ENCODE assay signal across 39 cellular contexts in genomic region chr11:132969892-132970291, GRCh38.
"Had no signal": no experiment of that assay in that cellular context is flagged by ENCODE, and none has a peak within 500 bp of the region (broad histone marks: within the 10 kb centered on the region; RNA-seq: fewer than 3 reads in every experiment).

No MANE protein-coding gene starts in this region.

- H3K4me3 Mint-ChIP-seq: activated naive CD4-positive, alpha-beta T cell treated with anti-CD3 and anti-CD28 coated beads for 36 hours; activated naive CD4-positive, alpha-beta T cell treated with anti-CD3 and anti-CD28 coated beads, Interleukin-2, amount 10 ng/mL, durations not matched to agents 7 days and 5 days; activated naive CD4-positive, alpha-beta T cell treated with anti-CD3 and anti-CD28 coated beads, Interleukin-2, amount 50 U/mL, for 24 hours; activated naive CD8-positive, alpha-beta T cell; activated naive CD8-positive, alpha-beta T cell treated with anti-CD3 and anti-CD28 coated beads for 36 hours; activated naive CD8-positive, alpha-beta T cell treated with anti-CD3 and anti-CD28 coated beads, Interleukin-2, amount 10 ng/mL, durations not matched to agents 7 days and 5 days; activated naive CD8-positive, alpha-beta T cell treated with anti-CD3 and anti-CD28 coated beads, Interleukin-2, amount 50 U/mL, for 24 hours; activated T-cell treated with anti-CD3 and anti-CD28 coated beads, Interleukin-2, amount 50 U/mL, for 4 hours; activated T-cell treated with anti-CD3 and anti-CD28 coated beads, Interleukin-2, amount 50 U/mL, for 72 hours; activated T-helper 1 cell treated with anti-CD3 and anti-CD28 coated beads, Interleukin-12 subunit alpha, Interleukin-12 subunit beta, Interleukin-2, Interleukin-4 antibody, amounts not matched to agents 30 ng/mL and 10 ng/mL and 1 ng/mL, durations not matched to agents 14 hours and 24 hours and 36 hours; activated T-helper 17 cell treated with anti-CD3 and anti-CD28 coated beads, Interleukin-2, amount 50 U/mL, for 72 hours; brain; central memory CD8-positive, alpha-beta T cell had no signal

- ATAC-seq: activated naive CD4-positive, alpha-beta T cell treated with anti-CD3 and anti-CD28 coated beads, Interleukin-2, amount 50 U/mL, for 72 hours; activated naive CD8-positive, alpha-beta T cell treated with anti-CD3 and anti-CD28 coated beads, Interleukin-2, amount 50 U/mL, for 24 hours; activated T-cell treated with anti-CD3 and anti-CD28 coated beads, Interleukin-2, amount 50 U/mL, for 4 hours; activated T-cell treated with anti-CD3 and anti-CD28 coated beads, Interleukin-2, amount 50 U/mL, for 72 hours; activated T-helper 17 cell treated with anti-CD3 and anti-CD28 coated beads, Interleukin-2, amount 50 U/mL, for 72 hours; body of pancreas had no signal

- H3K27me3 Mint-ChIP-seq: activated naive CD4-positive, alpha-beta T cell treated with anti-CD3 and anti-CD28 coated beads, Interleukin-2, amount 10 ng/mL, durations not matched to agents 7 days and 5 days; central memory CD8-positive, alpha-beta T cell had no signal

- DNase-seq: activated effector memory CD4-positive, alpha-beta T cell treated with anti-CD3 and anti-CD28 coated beads, Interleukin-2, amount 50 U/mL, for 16 hours; activated effector memory CD4-positive, alpha-beta T cell treated with Interleukin-2 at 50 U/mL for 16 hours; activated gamma-delta T cell; activated gamma-delta T cell treated with Interleukin-2 at 50 U/mL for 16 hours; activated naive CD4-positive, alpha-beta T cell; activated naive CD4-positive, alpha-beta T cell treated with anti-CD3 and anti-CD28 coated beads for 36 hours; activated naive CD4-positive, alpha-beta T cell treated with anti-CD3 and anti-CD28 coated beads, Interleukin-2, amount 10 ng/mL, durations not matched to agents 7 days and 5 days; activated naive CD4-positive, alpha-beta T cell treated with anti-CD3 and anti-CD28 coated beads, Interleukin-2, amount 50 U/mL, for 16 hours; activated naive CD4-positive, alpha-beta T cell treated with Interleukin-2 at 50 U/mL for 16 hours; activated naive CD8-positive, alpha-beta T cell treated with anti-CD3 and anti-CD28 coated beads for 36 hours; activated naive CD8-positive, alpha-beta T cell treated with anti-CD3 and anti-CD28 coated beads, Interleukin-2, amount 10 ng/mL, durations not matched to agents 7 days and 5 days; activated naive CD8-positive, alpha-beta T cell treated with anti-CD3 and anti-CD28 coated beads, Interleukin-2, amount 50 U/mL, for 24 hours; activated T-cell treated with anti-CD3 and anti-CD28 coated beads, Interleukin-2, amount 50 U/mL, for 4 hours; activated T-cell treated with anti-CD3 and anti-CD28 coated beads, Interleukin-2, amount 50 U/mL, for 48 hours; activated T-cell treated with anti-CD3 and anti-CD28 coated beads, Interleukin-2, amount 50 U/mL, for 72 hours; adrenal gland; amniotic stem cell; amygdala; anterior cingulate cortex; aorta; body of pancreas; brain microvascular endothelial cell; caudate nucleus; central memory CD4-positive, alpha-beta T cell; cerebellar nuclear complex had no signal

- H3K27ac Mint-ChIP-seq: activated naive CD4-positive, alpha-beta T cell treated with anti-CD3 and anti-CD28 coated beads for 36 hours; activated naive CD4-positive, alpha-beta T cell treated with anti-CD3 and anti-CD28 coated beads, Interleukin-2, amount 10 ng/mL, durations not matched to agents 7 days and 5 days; activated naive CD4-positive, alpha-beta T cell treated with anti-CD3 and anti-CD28 coated beads, Interleukin-2, amount 50 U/mL, for 24 hours; activated naive CD4-positive, alpha-beta T cell treated with anti-CD3 and anti-CD28 coated beads, Interleukin-2, amount 50 U/mL, for 72 hours; activated naive CD8-positive, alpha-beta T cell; activated naive CD8-positive, alpha-beta T cell treated with anti-CD3 and anti-CD28 coated beads for 36 hours; activated naive CD8-positive, alpha-beta T cell treated with anti-CD3 and anti-CD28 coated beads, Interleukin-2, amount 10 ng/mL, durations not matched to agents 7 days and 5 days; activated naive CD8-positive, alpha-beta T cell treated with anti-CD3 and anti-CD28 coated beads, Interleukin-2, amount 50 U/mL, for 24 hours; activated T-cell treated with anti-CD3 and anti-CD28 coated beads, Interleukin-2, amount 50 U/mL, for 72 hours; activated T-helper 1 cell treated with anti-CD3 and anti-CD28 coated beads, Interleukin-12 subunit alpha, Interleukin-12 subunit beta, Interleukin-2, Interleukin-4 antibody, amounts not matched to agents 30 ng/mL and 10 ng/mL and 1 ng/mL, durations not matched to agents 14 hours and 24 hours and 36 hours; activated T-helper 17 cell treated with anti-CD3 and anti-CD28 coated beads, Interleukin-2, amount 50 U/mL, for 72 hours; activated T-helper 2 cell treated with anti-CD3 and anti-CD28 coated beads, Interferon-gamma antibody, Interleukin-2, Interleukin-4, amounts not matched to agents 10 μg/mL and 5 μg/mL and 100 μg/mL, durations not matched to agents 14 hours and 24 hours and 36 hours; brain had no signal

- H3K27me3 ChIP-seq: adrenal gland, ascending aorta, body of pancreas, brain microvascular endothelial cell, breast epithelium, cardiac muscle cell had no signal

- H3K4me3 ChIP-seq: adrenal gland, ascending aorta, body of pancreas, breast epithelium, cardiac muscle cell had no signal

- FAIRE-seq: astrocyte, bronchial epithelial cell, colon had no signal

- H3K36me3 Mint-ChIP-seq: activated naive CD4-positive, alpha-beta T cell treated with anti-CD3 and anti-CD28 coated beads, Interleukin-2, amount 10 ng/mL, durations not matched to agents 7 days and 5 days; activated naive CD4-positive, alpha-beta T cell treated with anti-CD3 and anti-CD28 coated beads, Interleukin-2, amount 50 U/mL, for 24 hours; activated naive CD8-positive, alpha-beta T cell; activated naive CD8-positive, alpha-beta T cell treated with anti-CD3 and anti-CD28 coated beads for 36 hours; activated naive CD8-positive, alpha-beta T cell treated with anti-CD3 and anti-CD28 coated beads, Interleukin-2, amount 10 ng/mL, durations not matched to agents 7 days and 5 days had no signal

- H3K27ac ChIP-seq: adrenal gland, ascending aorta, body of pancreas, brain microvascular endothelial cell, breast epithelium, cardiac muscle cell had no signal

- H3K4me1 Mint-ChIP-seq: activated naive CD4-positive, alpha-beta T cell treated with anti-CD3 and anti-CD28 coated beads, Interleukin-2, amount 10 ng/mL, durations not matched to agents 7 days and 5 days; activated naive CD4-positive, alpha-beta T cell treated with anti-CD3 and anti-CD28 coated beads, Interleukin-2, amount 50 U/mL, for 24 hours; activated naive CD8-positive, alpha-beta T cell treated with anti-CD3 and anti-CD28 coated beads for 36 hours; activated naive CD8-positive, alpha-beta T cell treated with anti-CD3 and anti-CD28 coated beads, Interleukin-2, amount 10 ng/mL, durations not matched to agents 7 days and 5 days; activated naive CD8-positive, alpha-beta T cell treated with anti-CD3 and anti-CD28 coated beads, Interleukin-2, amount 50 U/mL, for 24 hours; activated T-helper 17 cell treated with anti-CD3 and anti-CD28 coated beads, Interleukin-2, amount 50 U/mL, for 72 hours; central memory CD8-positive, alpha-beta T cell had no signal

- H3K36me3 ChIP-seq: adrenal gland, ascending aorta, brain microvascular endothelial cell, breast epithelium, cardiac muscle cell had no signal

- H3K9me3 Mint-ChIP-seq: activated naive CD4-positive, alpha-beta T cell treated with anti-CD3 and anti-CD28 coated beads, Interleukin-2, amount 50 U/mL, for 24 hours; activated naive CD8-positive, alpha-beta T cell treated with anti-CD3 and anti-CD28 coated beads, Interleukin-2, amount 10 ng/mL, durations not matched to agents 7 days and 5 days; activated naive CD8-positive, alpha-beta T cell treated with anti-CD3 and anti-CD28 coated beads, Interleukin-2, amount 50 U/mL, for 24 hours; activated T-cell treated with anti-CD3 and anti-CD28 coated beads, Interleukin-2, amount 50 U/mL, for 4 hours; activated T-helper 1 cell treated with anti-CD3 and anti-CD28 coated beads, Interleukin-12 subunit alpha, Interleukin-12 subunit beta, Interleukin-2, Interleukin-4 antibody, amounts not matched to agents 30 ng/mL and 10 ng/mL and 1 ng/mL, durations not matched to agents 14 hours and 24 hours and 36 hours had no signal

- H3K9me3 ChIP-seq: adrenal gland, ascending aorta, body of pancreas had no signal

- H3K4me1 ChIP-seq: adrenal gland, ascending aorta, body of pancreas, breast epithelium had no signal
